8 cellular contexts compared by ENCODE assay signal in genomic region chr11:10366568-10367331, GRCh38.
DNase-seq lines count a peak whose midpoint lies in the region; ATAC-seq, FAIRE-seq and TF ChIP-seq lines count a peak whose summit lies in the region.

No MANE protein-coding gene starts in this region.

- peak; percentile 89 for DNase-seq in GM04504 (ENCODE audit: low read depth)
- DNase-seq in NCI-H1105 treated with DMSO at 0.1 percent for 48 hours (lab: John Stamatoyannopoulos, UW), result peak; percentile 43
- DNase-seq in T-helper 17 cell, result peak; percentile 11 to 29 (median 14)
- peak; percentile 80 for DNase-seq in astrocyte (ENCODE audit: low read depth)
- peak; percentile 95 for DNase-seq in hepatocyte (ENCODE audit: low spot score)
- no peak for DNase-seq in smooth muscle cell (lab: John Stamatoyannopoulos, UW; ENCODE audit: unreplicated experiment)

- H3K79me2 ChIP-seq in astrocyte (ENCODE audit: insufficient read depth, low read length) (no peaks in the 10 kb centered on the region), hepatocyte (no peaks in the 10 kb centered on the region), smooth muscle cell (ENCODE audit: low read depth) (no peaks in the 10 kb centered on the region)

- H3K4me1 Mint-ChIP-seq in T-helper 17 cell (peaks cover 9% of the 10 kb centered on the region), astrocyte (ENCODE audit: low read depth, unreplicated experiment) (peaks cover 5% of the 10 kb centered on the region)

- H3K36me3 ChIP-seq in astrocyte (ENCODE audit: insufficient read depth, low read length), result no peaks in the 10 kb centered on the region
- H3K36me3 ChIP-seq in hepatocyte (replicated peaks; ENCODE audit: insufficient read depth, low read depth), result no peaks in the 10 kb centered on the region
- H3K36me3 ChIP-seq in smooth muscle cell (ENCODE audit: low read depth), result no peaks in the 10 kb centered on the region

- WGBS in hepatocyte (ENCODE audit: low lambda C conversion rate, missing lambda C conversion rate), result 47% methylated on average over 8 of the region's 8 CpGs
- 51% methylated on average over 8 of the region's 8 CpGs for WGBS in smooth muscle cell (ENCODE audit: low lambda C conversion rate)

- H2AFZ ChIP-seq in astrocyte (ENCODE audit: low read depth, low read length) (peak overlapping the region; percentile 59), hepatocyte (no peak overlapping the region), smooth muscle cell (ENCODE audit: low read depth) (no peak overlapping the region)

- H3K4me2 ChIP-seq in astrocyte (ENCODE audit: low read length) (peak overlapping the region; percentile 30), hepatocyte (no peak overlapping the region), smooth muscle cell (no peak overlapping the region)

- no peaks in the 10 kb centered on the region for H3K27me3 ChIP-seq in astrocyte (ENCODE audit: insufficient read depth, low read length)
- no peaks in the 10 kb centered on the region for H3K27me3 ChIP-seq in hepatocyte
- no peaks in the 10 kb centered on the region for H3K27me3 ChIP-seq in smooth muscle cell (ENCODE audit: low read depth)

- H3K9me3 ChIP-seq in T-helper 17 cell (ENCODE audit: control insufficient read depth, low read length, poor library complexity, severe bottlenecking), result no peaks in the 10 kb centered on the region
- no peaks in the 10 kb centered on the region for H3K9me3 ChIP-seq in astrocyte (ENCODE audit: insufficient read depth, low read depth, low read length)
- no peaks in the 10 kb centered on the region for H3K9me3 ChIP-seq in hepatocyte (ENCODE audit: low read depth)
- no peaks in the 10 kb centered on the region for H3K9me3 ChIP-seq in smooth muscle cell (replicated peaks; ENCODE audit: low read depth)

- H3K4me3 ChIP-seq in astrocyte (ENCODE audit: insufficient read depth, low read depth, low read length), result no peak overlapping the region
- no peak overlapping the region for H3K4me3 ChIP-seq in hepatocyte
- no peak overlapping the region for H3K4me3 ChIP-seq in smooth muscle cell

- H3K36me3 Mint-ChIP-seq in T-helper 17 cell (ENCODE audit: low read depth) (peaks cover 4% of the 10 kb centered on the region), astrocyte (ENCODE audit: low read depth, unreplicated experiment) (no peaks in the 10 kb centered on the region)

- H3F3A ChIP-seq in smooth muscle cell (ENCODE audit: low read depth), result no peaks in the 10 kb centered on the region

- ATAC-seq in HG02610 (IDR thresholded peaks at IDR 0.05; ENCODE audit: unreplicated experiment) (peak; percentile 77), T-helper 17 cell (peak; percentile 89), HG03520 (IDR thresholded peaks at IDR 0.05; ENCODE audit: unreplicated experiment) (no peak)

- H3K27me3 Mint-ChIP-seq in T-helper 17 cell, result peaks cover 18% of the 10 kb centered on the region
- H3K27me3 Mint-ChIP-seq in astrocyte (ENCODE audit: low read depth, unreplicated experiment), result no peaks in the 10 kb centered on the region

- H3K27ac Mint-ChIP-seq in T-helper 17 cell (no peak overlapping the region), astrocyte (ENCODE audit: unreplicated experiment) (peak overlapping the region; percentile 92)

- no peaks in the 10 kb centered on the region for H4K20me1 ChIP-seq in astrocyte (ENCODE audit: insufficient read depth, low read length)
- H4K20me1 ChIP-seq in hepatocyte (ENCODE audit: insufficient read depth, poor library complexity, severe bottlenecking), result no peaks in the 10 kb centered on the region
- no peaks in the 10 kb centered on the region for H4K20me1 ChIP-seq in smooth muscle cell (ENCODE audit: low read depth)

- no peaks in the 10 kb centered on the region for H3K9me2 ChIP-seq in hepatocyte (replicated peaks; ENCODE audit: insufficient read depth)

- TF ChIP-seq CTCF in astrocyte (IDR thresholded peaks at IDR 0.05; ENCODE audit: insufficient read depth, low read depth, low read length), result peak; percentile 75
- peak; percentile 75 for TF ChIP-seq CTCF in hepatocyte (IDR thresholded peaks at IDR 0.05; ENCODE audit: poor library complexity)
- TF ChIP-seq CTCF in smooth muscle cell (IDR thresholded peaks at IDR 0.05; ENCODE audit: borderline replicate concordance, insufficient read depth, poor library complexity, severe bottlenecking), result peak; percentile 57

- H3K9ac ChIP-seq in astrocyte (ENCODE audit: low read length) (no peak overlapping the region), smooth muscle cell (ENCODE audit: low read depth) (no peak overlapping the region)

- no peak for FAIRE-seq in astrocyte (lab: Jason Lieb, UNC)

- no peaks in the 10 kb centered on the region for H3K9me3 Mint-ChIP-seq in astrocyte (ENCODE audit: unreplicated experiment)

- no peak overlapping the region for H3K27ac ChIP-seq in astrocyte (ENCODE audit: low read depth, low read length)
- peak overlapping the region; percentile 25 for H3K27ac ChIP-seq in hepatocyte
- no peak overlapping the region for H3K27ac ChIP-seq in smooth muscle cell (ENCODE audit: low read depth)

- H3K4me1 ChIP-seq in astrocyte (ENCODE audit: insufficient read depth, low read length), result peaks cover 9% of the 10 kb centered on the region
- H3K4me1 ChIP-seq in hepatocyte (ENCODE audit: insufficient read depth), result no peaks in the 10 kb centered on the region
- H3K4me1 ChIP-seq in smooth muscle cell (ENCODE audit: low read depth), result no peaks in the 10 kb centered on the region

- no peak overlapping the region for H3K4me3 Mint-ChIP-seq in T-helper 17 cell
- H3K4me3 Mint-ChIP-seq in astrocyte (ENCODE audit: unreplicated experiment), result peak overlapping the region; percentile 66
